9 cellular contexts compared by ENCODE assay signal in the genomic region with DNA sequence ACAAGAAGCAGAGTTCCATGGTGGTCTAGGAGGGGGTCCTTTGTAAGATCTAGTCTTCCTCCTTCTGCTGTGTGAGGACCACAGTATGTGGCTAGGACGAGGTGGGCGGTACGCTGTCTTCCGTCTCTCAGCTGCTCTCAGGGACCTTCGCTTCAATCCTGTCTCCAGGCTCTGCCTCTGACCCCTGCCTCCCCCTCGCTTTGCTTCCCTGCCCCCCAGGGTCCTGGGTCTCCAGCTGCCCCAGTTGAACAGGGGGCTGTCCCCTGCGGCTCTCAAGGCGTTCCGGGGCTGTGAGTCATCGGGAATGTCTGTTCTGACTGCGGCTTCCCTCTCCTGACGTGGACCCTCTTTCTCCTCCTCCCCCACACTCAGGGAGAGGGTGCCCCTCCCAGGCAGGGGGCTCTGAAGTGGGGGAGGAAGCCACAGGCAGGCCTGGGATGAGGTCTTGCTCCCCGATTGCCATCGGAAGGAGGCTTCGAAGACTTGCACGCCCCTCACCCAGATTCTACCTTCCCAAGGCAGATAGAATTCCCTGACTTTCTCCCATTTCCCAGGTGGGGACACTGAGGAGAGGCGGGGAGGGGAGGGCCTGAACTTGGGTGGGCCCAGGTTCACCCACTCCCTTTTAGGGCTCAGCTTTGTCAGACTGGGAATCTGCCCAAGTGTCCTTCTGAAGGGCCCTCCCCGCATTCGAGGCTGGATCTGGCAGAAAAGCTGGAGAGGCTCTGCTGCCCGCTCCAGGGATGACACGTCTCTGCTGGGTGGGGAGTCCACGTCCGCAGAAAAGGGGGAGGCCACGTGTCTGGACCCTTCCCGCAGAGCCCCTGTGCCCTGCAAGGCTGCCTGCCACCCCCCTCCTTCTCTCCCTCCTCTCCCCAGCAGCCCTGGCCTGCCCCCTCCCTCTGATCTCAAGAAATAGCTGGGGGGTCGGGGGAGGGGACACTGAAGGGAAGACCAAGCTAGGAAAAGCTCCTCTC. TPM values are rescaled to one million over a fixed set of nuclear protein-coding genes. Genes with fewer than 3 reads are reported as not detected.
DNase-seq lines count a peak whose midpoint lies in the region; ATAC-seq and TF ChIP-seq lines count a peak whose summit lies in the region.
"Had no signal": no experiment of that assay in that cellular context is flagged by ENCODE, and none has a peak within 500 bp of the region (broad histone marks: within the 10 kb centered on the region; RNA-seq: fewer than 3 reads in every experiment).

No MANE protein-coding gene starts in this region.

- H3K4me1 ChIP-seq in HUES48 (ENCODE audit: control insufficient read depth, insufficient read depth, low read length) (peaks cover 67% of the 10 kb centered on the region), liver (ENCODE audit: control insufficient read depth in 4 of 4, insufficient read depth in 4 of 4, low read length in 3 of 4) (peaks cover 0 to 8% (median 0%) of the 10 kb centered on the region in 4 donors), transverse colon (peaks cover 29 to 51% (median 39%) of the 10 kb centered on the region in 4 donors)

- TF ChIP-seq CTCF in cardiac fibroblast (IDR thresholded peaks at IDR 0.05; ENCODE audit: low read depth, low read length) (no peak), liver (IDR thresholded peaks at IDR 0.05; ENCODE audit: low read depth, low read length, missing input control) (no peak), transverse colon (IDR thresholded peaks at IDR 0.05) (no peak)

- intact Hi-C loops in transverse colon (cut with DNase I; ENCODE audit: low total_unique reads), result no loop called here

- H3K36me3 ChIP-seq in HUES48 (ENCODE audit: control insufficient read depth, insufficient read depth, low read length), result no peaks in the 10 kb centered on the region
- H3K36me3 ChIP-seq in liver (ENCODE audit: control insufficient read depth in 4 of 4, insufficient read depth in 3 of 4, low read depth in 1 of 4, low read length in 3 of 4), result no peaks in the 10 kb centered on the region
- no peaks in the 10 kb centered on the region for H3K36me3 ChIP-seq in transverse colon

- no peak for TF ChIP-seq RAD21 in liver (IDR thresholded peaks at IDR 0.05)

- in situ Hi-C loops in transverse colon (cut with MboI; ENCODE audit: low pct_ligation_motif_present in 1 of 4, low pct_unique_long_range_greater_than_20kb in 1 of 4, low sequenced_read_pairs in 3 of 4), result no loop called here

- no peak for TF ChIP-seq POLR2A in transverse colon (IDR thresholded peaks at IDR 0.05)

- H3K27ac ChIP-seq in HUES48 (ENCODE audit: low read depth, low read length) (peak overlapping the region; percentile 88), liver (ENCODE audit: low read depth in 1 of 2, low read length in 2 of 2) (peak overlapping the region in 1 of 2 donors; percentile 78), transverse colon (peak overlapping the region; percentile 88 to 95 (median 92))

- H3K4me3 ChIP-seq in HUES48 (ENCODE audit: low read depth, low read length), result peak overlapping the region; percentile 36; the same call in 1 of the 2 replicates
- H3K4me3 ChIP-seq in cardiac fibroblast (replicated peaks in 1 of 2; ENCODE audit: low read depth in 2 of 2, low read length in 2 of 2), result peak overlapping the region in 1 of 2 donors; percentile 38
- H3K4me3 ChIP-seq in liver (ENCODE audit: low read depth in 1 of 3, low read length in 3 of 3), result no peak overlapping the region
- no peak overlapping the region for H3K4me3 ChIP-seq in transverse colon

- H3K9me3 ChIP-seq in HUES48 (ENCODE audit: control insufficient read depth, insufficient read depth, low read length) (no peaks in the 10 kb centered on the region), liver (ENCODE audit: control insufficient read depth in 4 of 4, low read length in 3 of 4) (no peaks in the 10 kb centered on the region), transverse colon (no peaks in the 10 kb centered on the region)

- peak; percentile 98 to 99 for DNase-seq in cardiac fibroblast (ENCODE audit: low read depth in 2 of 2)
- peak; percentile 65 for DNase-seq in transverse colon
- no peak for DNase-seq in NCI-H1105 treated with DMSO at 0.1 percent for 48 hours (lab: John Stamatoyannopoulos, UW)
- DNase-seq in hypothalamus (lab: John Stamatoyannopoulos, UW), result no peak
- DNase-seq: activated naive CD4-positive, alpha-beta T cell treated with Interleukin-2 at 50 U/mL for 16 hours had no signal

- no peak for TF ChIP-seq EP300 in transverse colon (IDR thresholded peaks at IDR 0.05; ENCODE audit: low read depth)

- no peaks in the 10 kb centered on the region for H3K27me3 ChIP-seq in HUES48 (ENCODE audit: control insufficient read depth, insufficient read depth, low read length)
- no peaks in the 10 kb centered on the region for H3K27me3 ChIP-seq in liver (ENCODE audit: control insufficient read depth in 4 of 4, insufficient read depth in 4 of 4, low read length in 3 of 4)
- peaks cover 14% of the 10 kb centered on the region for H3K27me3 ChIP-seq in transverse colon

- H3K9ac ChIP-seq in HUES48 (ENCODE audit: low read depth, low read length) (peak overlapping the region; percentile 42; the same call in 1 of the 2 replicates), liver (ENCODE audit: low read depth in 1 of 2, low read length in 2 of 2) (no peak overlapping the region)

- WGBS in liver, result 69% methylated on average over 26 of the region's 26 CpGs
- WGBS in transverse colon (ENCODE audit: low coverage in 1 of 2), 2 donors, result 0 to 45% methylated on average over 1 to 24 of the region's 26 CpGs

- no peak for ATAC-seq in HG03565 (IDR thresholded peaks at IDR 0.05; ENCODE audit: unreplicated experiment)
- ATAC-seq in GM21360 (IDR thresholded peaks at IDR 0.05; ENCODE audit: unreplicated experiment), result no peak

TF ChIP-seq in liver, 16 proteins besides CTCF, POLR2A, EP300 and RAD21:
- TF ChIP-seq NR2F2 (IDR thresholded peaks at IDR 0.05), result peak; percentile 8
- no peak for TF ChIP-seq ATF3 (IDR thresholded peaks at IDR 0.05)
- no peak for TF ChIP-seq FOXA1 (IDR thresholded peaks at IDR 0.05)
- no peak for TF ChIP-seq HNF4A (conservative IDR thresholded peaks at IDR 0.05)
- no peak for TF ChIP-seq FOXA2 (IDR thresholded peaks at IDR 0.05)
- no peak for TF ChIP-seq REST (IDR thresholded peaks at IDR 0.05)
- no peak for TF ChIP-seq HNF4G (IDR thresholded peaks at IDR 0.05)
- TF ChIP-seq JUND (IDR thresholded peaks at IDR 0.05), result peak in 1 of 2 donors; percentile 51

RNA-seq across cellular contexts. Expression of gene COL1A1, which starts 9.1 kb away (rescaled TPM):
- total RNA-seq in liver (10 to 100 TPM; 15.3 to 72.5 TPM), transverse colon (100 to 1,000 TPM in 2 of 4 donors, 10 to 100 TPM in 2; 13.0 to 210 (median 79.8) TPM)
- 10 to 100 TPM in 1 of 2 donors, 1 to 10 TPM in 1; 8.3 to 56.3 TPM for polyA plus RNA-seq in liver

RNA-seq across cellular contexts. Expression of gene SGCA, which starts 44.7 kb away (rescaled TPM):
- 1 to 10 TPM in 1 of 2 donors, not detected in 1; 1.3 TPM for total RNA-seq in liver
- 1 to 10 TPM in 1 of 2 donors, under 1 TPM in 1; 0.31 to 1.2 TPM for polyA plus RNA-seq in liver
- 10 to 100 TPM in 1 of 4 donors, 1 to 10 TPM in 3; 3.7 to 65.3 (median 7.6) TPM for total RNA-seq in transverse colon

Comparison
In these comparisons a context has a peak if more than half of its experiments do, and no peak if none do; other contexts are left out.
1. DNase-seq: peak in cardiac fibroblast (2 of 2) and transverse colon (single experiment); none in NCI-H1105 treated with DMSO at 0.1 percent for 48 hours (single experiment) and hypothalamus (0 of 51).